22 cellular contexts compared by ENCODE assay signal in genomic region chr2:26900831-26901321, GRCh38. TPM values are rescaled to one million over a fixed set of nuclear protein-coding genes. Genes with fewer than 3 reads are reported as not detected.
A peak's percentile ranks its signal among the peaks of the same experiment; 100 is the strongest.
DNase-seq lines count a peak whose midpoint lies in the region; ATAC-seq and TF ChIP-seq lines count a peak whose summit lies in the region.
"Had no signal": no experiment of that assay in that cellular context is flagged by ENCODE, and none has a peak within 500 bp of the region (broad histone marks: within the 10 kb centered on the region; RNA-seq: fewer than 3 reads in every experiment).

No MANE protein-coding gene starts in this region.

- H3K4me3 Mint-ChIP-seq in brain (peak overlapping the region in 2 of 5 experiments; percentile 10 to 58), nephron progenitor cell (peak overlapping the region; percentile 50)
- H3K4me3 Mint-ChIP-seq in CD4-positive, alpha-beta T cell = no peak overlapping the region
- H3K4me3 Mint-ChIP-seq: activated naive CD8-positive, alpha-beta T cell treated with anti-CD3 and anti-CD28 coated beads, Interleukin-2, amount 10 ng/mL, durations not matched to agents 7 days and 5 days; activated T-helper 17 cell treated with anti-CD3 and anti-CD28 coated beads, Interleukin-2, amount 50 U/mL, for 72 hours; CD8-positive, alpha-beta T cell had no signal

- CTCF ChIA-PET in CD4-positive, alpha-beta T cell (lab: Charles Lee) = no interaction called here

- H3K27me3 Mint-ChIP-seq in brain (no peaks in the 10 kb centered on the region), nephron progenitor cell (ENCODE audit: low read depth, poor library complexity) (peaks cover 6% of the 10 kb centered on the region)
- H3K27me3 Mint-ChIP-seq in CD4-positive, alpha-beta T cell = no peaks in the 10 kb centered on the region

- no peak for ATAC-seq in CD4-positive, alpha-beta T cell (ENCODE audit: poor library complexity)
- ATAC-seq: activated CD4-positive, CD25-positive, alpha-beta regulatory T cell treated with anti-CD3 and anti-CD28 coated beads, Interleukin-2, amount 50 U/mL, for 24 hours; activated T-helper 17 cell treated with anti-CD3 and anti-CD28 coated beads, Interleukin-2, amount 50 U/mL, for 72 hours; CD8-positive, alpha-beta T cell; right lobe of liver had no signal

- H3K4me1 Mint-ChIP-seq in brain = peaks cover 74% of the 10 kb centered on the region
- H3K4me1 Mint-ChIP-seq in nephron progenitor cell = peaks cover 22% of the 10 kb centered on the region
- H3K4me1 Mint-ChIP-seq in CD4-positive, alpha-beta T cell (ENCODE audit: low read depth) = no peaks in the 10 kb centered on the region
- H3K4me1 Mint-ChIP-seq: activated naive CD8-positive, alpha-beta T cell treated with anti-CD3 and anti-CD28 coated beads, Interleukin-2, amount 10 ng/mL, durations not matched to agents 7 days and 5 days; activated T-helper 17 cell treated with anti-CD3 and anti-CD28 coated beads, Interleukin-2, amount 50 U/mL, for 72 hours had no signal

- peak overlapping the region; percentile 60 to 94 (median 76) for H3K27ac Mint-ChIP-seq in brain
- H3K27ac Mint-ChIP-seq in nephron progenitor cell = no peak overlapping the region
- H3K27ac Mint-ChIP-seq in CD4-positive, alpha-beta T cell = no peak overlapping the region
- H3K27ac Mint-ChIP-seq: activated naive CD8-positive, alpha-beta T cell treated with anti-CD3 and anti-CD28 coated beads, Interleukin-2, amount 10 ng/mL, durations not matched to agents 7 days and 5 days; activated T-helper 17 cell treated with anti-CD3 and anti-CD28 coated beads, Interleukin-2, amount 50 U/mL, for 72 hours; CD8-positive, alpha-beta T cell had no signal

- no peaks in the 10 kb centered on the region for H3K9me3 ChIP-seq in CD4-positive, alpha-beta T cell (ENCODE audit: control insufficient read depth, low read length)
- H3K9me3 ChIP-seq: esophagus squamous epithelium, right lobe of liver, SJSA1 had no signal

- H3K9me3 Mint-ChIP-seq in brain = peaks cover 3 to 10% (median 9%) of the 10 kb centered on the region in 5 experiments
- no peaks in the 10 kb centered on the region for H3K9me3 Mint-ChIP-seq in nephron progenitor cell
- no peaks in the 10 kb centered on the region for H3K9me3 Mint-ChIP-seq in CD4-positive, alpha-beta T cell
- H3K9me3 Mint-ChIP-seq: activated naive CD8-positive, alpha-beta T cell treated with anti-CD3 and anti-CD28 coated beads, Interleukin-2, amount 10 ng/mL, durations not matched to agents 7 days and 5 days; activated T-helper 17 cell treated with anti-CD3 and anti-CD28 coated beads, Interleukin-2, amount 50 U/mL, for 72 hours; CD8-positive, alpha-beta T cell had no signal

- H3K27ac ChIP-seq in C4-2B = peak overlapping the region; percentile 27
- no peak overlapping the region for H3K27ac ChIP-seq in CD4-positive, alpha-beta T cell (ENCODE audit: low read depth, low read length)
- H3K27ac ChIP-seq: esophagus squamous epithelium, right lobe of liver, SJSA1 had no signal

- intact Hi-C loops in CD4-positive, alpha-beta T cell (cut with DNase I, micrococcal nuclease) = no loop called here

- POLR2A ChIA-PET in CD4-positive, alpha-beta T cell (lab: Charles Lee) = no interaction called here

- peak; percentile 66 for DNase-seq in NCI-H187 treated with DMSO at 0.1 percent for 48 hours (lab: John Stamatoyannopoulos, UW)
- DNase-seq in nephron progenitor cell = no peak
- no peak for DNase-seq in SKM-1 (lab: John Stamatoyannopoulos, UW; ENCODE audit: unreplicated experiment)
- no peak for DNase-seq in GM20000 (ENCODE audit: low spot score)
- DNase-seq in CD4-positive, alpha-beta T cell = no peak
- DNase-seq in NCI-H2196 (lab: John Stamatoyannopoulos, UW; ENCODE audit: unreplicated experiment) = no peak
- DNase-seq: activated naive CD8-positive, alpha-beta T cell treated with anti-CD3 and anti-CD28 coated beads, Interleukin-2, amount 10 ng/mL, durations not matched to agents 7 days and 5 days; CD8-positive, alpha-beta T cell; esophagus squamous epithelium; MV-4-11; NCI-H510A; right lobe of liver; stimulated activated naive CD4-positive, alpha-beta T cell treated with Interleukin-2 at 50 U/mL for 16 hours; trophoblast cell had no signal

- no peak for TF ChIP-seq CTCF in C4-2B (conservative IDR thresholded peaks at IDR 0.05)
- TF ChIP-seq CTCF in brain (conservative IDR thresholded peaks at IDR 0.05) = no peak
- no peak for TF ChIP-seq CTCF in nephron progenitor cell (IDR thresholded peaks at IDR 0.05)
- no peak for TF ChIP-seq CTCF in GM20000 (IDR thresholded peaks at IDR 0.05; ENCODE audit: extremely low read depth, missing control alignments)
- TF ChIP-seq CTCF in CD4-positive, alpha-beta T cell (IDR thresholded peaks at IDR 0.05) = no peak

- no peaks in the 10 kb centered on the region for H3K27me3 ChIP-seq in CD4-positive, alpha-beta T cell (ENCODE audit: control insufficient read depth, insufficient read depth, low read length)
- H3K27me3 ChIP-seq: right lobe of liver had no signal

- H3K36me3 Mint-ChIP-seq in brain (peaks cover 82% of the 10 kb centered on the region), nephron progenitor cell (ENCODE audit: low read depth) (peaks cover 10% of the 10 kb centered on the region)
- no peaks in the 10 kb centered on the region for H3K36me3 Mint-ChIP-seq in CD4-positive, alpha-beta T cell (ENCODE audit: low read depth)
- H3K36me3 Mint-ChIP-seq: activated naive CD8-positive, alpha-beta T cell treated with anti-CD3 and anti-CD28 coated beads, Interleukin-2, amount 10 ng/mL, durations not matched to agents 7 days and 5 days; CD8-positive, alpha-beta T cell had no signal

RNA-seq across cellular contexts. Expression of gene DPYSL5, which starts 52.9 kb away (rescaled TPM):
- 309 TPM for polyA plus RNA-seq in brain (ENCODE audit: insufficient read depth, low read depth, low replicate concordance)
- not detected for total RNA-seq in CD4-positive, alpha-beta T cell
- total RNA-seq: activated CD8-positive, alpha-beta memory T cell treated with anti-CD3 and anti-CD28 coated beads for 36 hours; activated naive CD8-positive, alpha-beta T cell treated with anti-CD3 and anti-CD28 coated beads, Interleukin-2, amount 10 ng/mL, durations not matched to agents 7 days and 5 days; activated T-helper 17 cell treated with anti-CD3 and anti-CD28 coated beads, Interleukin-2, amount 50 U/mL, for 72 hours; CD8-positive, alpha-beta T cell; esophagus squamous epithelium; lower leg skin; right lobe of liver; SJSA1; T-helper 2 cell treated with Interferon-gamma antibody and Interleukin-4, amounts not matched to agents 100 ng/mL and 5 ng/mL, for 36 hours had no signal

Comparison
In these comparisons a context has a peak if more than half of its experiments do, and no peak if none do; other contexts are left out.
1. H3K27ac Mint-ChIP-seq: peak in brain (5 of 5); none in nephron progenitor cell (single experiment) and CD4-positive, alpha-beta T cell (single experiment).